1 cellular context compared by ENCODE assay signal in genomic region chr17:79026345-79027273, GRCh38.
TF ChIP-seq lines count a peak whose summit lies in the region.

No MANE protein-coding gene starts in this region.

TF ChIP-seq in HepG2, 621 proteins besides CTCF, POLR2A, EP300 and RAD21 (continues in another document):
- no peak for TF ChIP-seq THYN1 (CRISPR knock-in tag; IDR thresholded peaks at IDR 0.05; ENCODE audit: borderline replicate concordance, low read depth)
- 0 out of 2 replicates have a peak, but pooled peaks have one; percentile 31 for TF ChIP-seq SMARCE1 (IDR thresholded peaks at IDR 0.05; ENCODE audit: borderline replicate concordance)
- peak; percentile 89 for TF ChIP-seq FOXO1 (CRISPR knock-in tag; IDR thresholded peaks at IDR 0.05)
- TF ChIP-seq CREM (IDR thresholded peaks at IDR 0.05), result peak; percentile 74
- no peak for TF ChIP-seq CREM (CRISPR knock-in tag; IDR thresholded peaks at IDR 0.05)
- TF ChIP-seq ZFY (CRISPR knock-in tag; IDR thresholded peaks at IDR 0.05), result no peak; the same call in 1 of the 2 replicates
- no peak for TF ChIP-seq ZNF432 (CRISPR knock-in tag; IDR thresholded peaks at IDR 0.05; ENCODE audit: borderline replicate concordance)
- TF ChIP-seq PAF1 (CRISPR knock-in tag; IDR thresholded peaks at IDR 0.05), result no peak
- TF ChIP-seq NFE2 (CRISPR knock-in tag; IDR thresholded peaks at IDR 0.05), result no peak
- no peak for TF ChIP-seq ZNF30 (CRISPR knock-in tag; IDR thresholded peaks at IDR 0.05)
- 0 out of 2 replicates have a peak, but pooled peaks have one; percentile 60 for TF ChIP-seq MEIS2 (CRISPR knock-in tag; IDR thresholded peaks at IDR 0.05)
- TF ChIP-seq ZNF589 (CRISPR knock-in tag; conservative IDR thresholded peaks at IDR 0.05), result no peak
- TF ChIP-seq ZNF776 (CRISPR knock-in tag; IDR thresholded peaks at IDR 0.05), result 0 out of 2 replicates have a peak, but pooled peaks have one; percentile 60
- TF ChIP-seq RFX5 (IDR thresholded peaks at IDR 0.05; ENCODE audit: low read depth, low read length), result 0 out of 2 replicates have a peak, but pooled peaks have one; percentile 17
- no peak for TF ChIP-seq ZNF337 (CRISPR knock-in tag; IDR thresholded peaks at IDR 0.05; ENCODE audit: borderline replicate concordance, low read depth)
- 0 out of 2 replicates have a peak, but pooled peaks have one; percentile 76 for TF ChIP-seq ATF6 (CRISPR knock-in tag; conservative IDR thresholded peaks at IDR 0.05)
- TF ChIP-seq ZNF704 (CRISPR knock-in tag; IDR thresholded peaks at IDR 0.05; ENCODE audit: borderline replicate concordance), result 0 out of 2 replicates have a peak, but pooled peaks have one; percentile 69
- peak; percentile 48; the same call in 1 of the 2 replicates for TF ChIP-seq NR2C2 (CRISPR knock-in tag; IDR thresholded peaks at IDR 0.05; ENCODE audit: borderline replicate concordance)
- TF ChIP-seq FOXA3 (CRISPR knock-in tag; IDR thresholded peaks at IDR 0.05), result peak; percentile 84
- no peak for TF ChIP-seq NCOA1 (CRISPR knock-in tag; IDR thresholded peaks at IDR 0.05)
- peak; percentile 13; the same call in 1 of the 2 replicates for TF ChIP-seq NKX3-1 (CRISPR knock-in tag; IDR thresholded peaks at IDR 0.05)
- TF ChIP-seq ZNF773 (CRISPR knock-in tag; IDR thresholded peaks at IDR 0.05; ENCODE audit: borderline replicate concordance), result 0 out of 2 replicates have a peak, but pooled peaks have one; percentile 19
- TF ChIP-seq DPF2 (CRISPR knock-in tag; IDR thresholded peaks at IDR 0.05; ENCODE audit: borderline replicate concordance, low read depth), result peak; percentile 98
- no peak for TF ChIP-seq ZMYM2 (CRISPR knock-in tag; IDR thresholded peaks at IDR 0.05)
- no peak for TF ChIP-seq DMTF1 (CRISPR knock-in tag; IDR thresholded peaks at IDR 0.05)
- TF ChIP-seq ZEB1 (IDR thresholded peaks at IDR 0.05; ENCODE audit: insufficient replicate concordance, low read depth), result no peak
- TF ChIP-seq HMGA1 (CRISPR knock-in tag; conservative IDR thresholded peaks at IDR 0.05), result no peak
- TF ChIP-seq ZNF616 (CRISPR knock-in tag; IDR thresholded peaks at IDR 0.05; ENCODE audit: low read depth), result no peak
- no peak for TF ChIP-seq EZH2 (conservative IDR thresholded peaks at IDR 0.05; ENCODE audit: low read depth, low read length)
- no peak for TF ChIP-seq KLF13 (CRISPR knock-in tag; IDR thresholded peaks at IDR 0.05)
- TF ChIP-seq ZNF781 (CRISPR knock-in tag; IDR thresholded peaks at IDR 0.05; ENCODE audit: borderline replicate concordance, not compliant biosample characterization), result no peak
- no peak for TF ChIP-seq TOPORS (CRISPR knock-in tag; IDR thresholded peaks at IDR 0.05)
- no peak; the same call in none of the 2 replicates for TF ChIP-seq MIER2 (CRISPR knock-in tag; IDR thresholded peaks at IDR 0.05)
- no peak for TF ChIP-seq ZNF10 (CRISPR knock-in tag; IDR thresholded peaks at IDR 0.05; ENCODE audit: borderline replicate concordance, low read depth)
- no peak; the same call in 1 of the 2 replicates for TF ChIP-seq ZBED4 (CRISPR knock-in tag; IDR thresholded peaks at IDR 0.05; ENCODE audit: borderline replicate concordance)
- TF ChIP-seq ZNF292 (CRISPR knock-in tag; IDR thresholded peaks at IDR 0.05; ENCODE audit: borderline replicate concordance, low read depth), result no peak; the same call in none of the 2 replicates
- no peak for TF ChIP-seq ZFAT (CRISPR knock-in tag; conservative IDR thresholded peaks at IDR 0.05)
- TF ChIP-seq MBD4 (IDR thresholded peaks at IDR 0.05; ENCODE audit: borderline replicate concordance, low read length), result no peak
- no peak for TF ChIP-seq PCBP1 (IDR thresholded peaks at IDR 0.05; ENCODE audit: borderline replicate concordance, low read depth, low read length)
- TF ChIP-seq LCORL (IDR thresholded peaks at IDR 0.05), result peak; percentile 93
- TF ChIP-seq LCORL (CRISPR knock-in tag; IDR thresholded peaks at IDR 0.05), result peak; percentile 100
- TF ChIP-seq ZNF556 (CRISPR knock-in tag; IDR thresholded peaks at IDR 0.05; ENCODE audit: borderline replicate concordance), result peak; percentile 59; the same call in 1 of the 2 replicates
- no peak for TF ChIP-seq HNRNPH1 (optimal IDR thresholded peaks at IDR 0.05; ENCODE audit: low read depth, low read length)
- TF ChIP-seq SRSF1 (optimal IDR thresholded peaks at IDR 0.05; ENCODE audit: low read depth, low read length), result no peak
- TF ChIP-seq ZNF772 (CRISPR knock-in tag; IDR thresholded peaks at IDR 0.05), result peak; percentile 88
- no peak; the same call in 1 of the 2 replicates for TF ChIP-seq ZNF629 (CRISPR knock-in tag; conservative IDR thresholded peaks at IDR 0.05)
- TF ChIP-seq KDM1A (CRISPR knock-in tag; IDR thresholded peaks at IDR 0.05), result no peak; the same call in 1 of the 2 replicates
- TF ChIP-seq CBFB (CRISPR knock-in tag; IDR thresholded peaks at IDR 0.05), result no peak; the same call in 1 of the 2 replicates
- TF ChIP-seq ZNF121 (CRISPR knock-in tag; IDR thresholded peaks at IDR 0.05), result no peak
- TF ChIP-seq POLR2AphosphoS2 (IDR thresholded peaks at IDR 0.05; ENCODE audit: low read depth, low read length), result peak; percentile 59
- TF ChIP-seq HNRNPK (IDR thresholded peaks at IDR 0.05; ENCODE audit: low read depth, low read length, poor library complexity, severe bottlenecking), result no peak
- no peak; the same call in 1 of the 2 replicates for TF ChIP-seq BRCA1 (CRISPR knock-in tag; IDR thresholded peaks at IDR 0.05)
- TF ChIP-seq THRA (CRISPR knock-in tag; IDR thresholded peaks at IDR 0.05; ENCODE audit: borderline replicate concordance), result peak; percentile 85; the same call in 1 of the 2 replicates
- peak; percentile 100 for TF ChIP-seq JUND (CRISPR knock-in tag; IDR thresholded peaks at IDR 0.05)
- TF ChIP-seq NCOA2 (CRISPR knock-in tag; IDR thresholded peaks at IDR 0.05), result peak; percentile 80
- 0 out of 2 replicates have a peak, but pooled peaks have one; percentile 45 for TF ChIP-seq ZNF775 (CRISPR knock-in tag; IDR thresholded peaks at IDR 0.05; ENCODE audit: borderline replicate concordance)
- peak; percentile 80 for TF ChIP-seq RARA (CRISPR knock-in tag; IDR thresholded peaks at IDR 0.05)
- no peak; the same call in 1 of the 2 replicates for TF ChIP-seq TRAFD1 (CRISPR knock-in tag; IDR thresholded peaks at IDR 0.05; ENCODE audit: borderline replicate concordance)
- peak; percentile 41 for TF ChIP-seq ZFP90 (CRISPR knock-in tag; IDR thresholded peaks at IDR 0.05; ENCODE audit: borderline replicate concordance)
- no peak for TF ChIP-seq ZNF503 (CRISPR knock-in tag; IDR thresholded peaks at IDR 0.05)
